In genomic region chr14:86961106-86961716, GRCh38 we compare ENCODE assay signal across 10 cellular contexts.
DNase-seq lines count a peak whose midpoint lies in the region; ATAC-seq, FAIRE-seq and TF ChIP-seq lines count a peak whose summit lies in the region.
"Had no signal": no experiment of that assay in that cellular context is flagged by ENCODE, and none has a peak within 500 bp of the region (broad histone marks: within the 10 kb centered on the region; RNA-seq: fewer than 3 reads in every experiment).

No MANE protein-coding gene starts in this region.

- H3K9me1 ChIP-seq in keratinocyte (ENCODE audit: control insufficient read depth, extremely low read depth, insufficient read depth, low read length): no peaks in the 10 kb centered on the region

- H3K9me2 ChIP-seq in OCI-LY7 (ENCODE audit: insufficient read depth, low read length): no peaks in the 10 kb centered on the region

- H3K9me3 ChIP-seq in Panc1 (ENCODE audit: control insufficient read depth, insufficient read depth, low read depth, low read length) (no peaks in the 10 kb centered on the region), keratinocyte (ENCODE audit: control insufficient read depth, low read depth, low read length) (no peaks in the 10 kb centered on the region), OCI-LY7 (ENCODE audit: low read length) (0 out of 2 replicates have a peak, but pooled peaks cover 4% of the 10 kb centered on the region)

- CTCF ChIA-PET in HEK293T (lab: Yijun Ruan, JAX): interaction anchor here (0.6 kb wide), 1 partner anchor 69 kb away, joined by 3 read pairs; no protein-coding TSS in a partner anchor
- CTCF ChIA-PET in Panc1 (lab: Charles Lee): no interaction called here
- CTCF ChIA-PET in OCI-LY7 (lab: Charles Lee; ENCODE audit: unreplicated experiment): no interaction called here

- H3K27ac ChIP-seq in Panc1 (ENCODE audit: low read length) (no peak overlapping the region), keratinocyte (ENCODE audit: control insufficient read depth, insufficient read depth, low read length) (no peak overlapping the region), OCI-LY7 (ENCODE audit: low read depth, low read length, poor library complexity, severe bottlenecking) (no peak overlapping the region)
- H3K27ac ChIP-seq: HL-60 had no signal

- TF ChIP-seq CTCF in Panc1 (IDR thresholded peaks at IDR 0.05) (peak; percentile 12; the same call in 1 of the 2 replicates), keratinocyte (optimal IDR thresholded peaks at IDR 0.05 in 1 of 3, IDR thresholded peaks at IDR 0.05 in 1 of 3, conservative IDR thresholded peaks at IDR 0.05 in 1 of 3; ENCODE audit: extremely low read depth in 1 of 3, insufficient read depth in 2 of 3, low read length in 3 of 3) (peak in 2 of 3 experiments; percentile 56 to 63), OCI-LY7 (conservative IDR thresholded peaks at IDR 0.05; ENCODE audit: low read length) (no peak)

- in situ Hi-C loops in Panc1 (cut with HindIII; ENCODE audit: low pct_unique_long_range_greater_than_20kb, low sequenced_read_pairs): no loop called here

- no peaks in the 10 kb centered on the region for H3K36me3 ChIP-seq in Panc1 (ENCODE audit: control insufficient read depth, insufficient read depth, low read length)
- no peaks in the 10 kb centered on the region for H3K36me3 ChIP-seq in keratinocyte (ENCODE audit: control insufficient read depth in 2 of 2, extremely low read depth in 1 of 2, insufficient read depth in 2 of 2, low read length in 2 of 2)
- H3K36me3 ChIP-seq in OCI-LY7 (ENCODE audit: insufficient read depth, low read length): no peaks in the 10 kb centered on the region

- H3K27me3 ChIP-seq in Panc1 (ENCODE audit: control insufficient read depth, insufficient read depth, low read length) (no peaks in the 10 kb centered on the region), keratinocyte (ENCODE audit: control insufficient read depth, extremely low read depth, insufficient read depth, low read length) (no peaks in the 10 kb centered on the region)

- BruUV-seq in Panc1 (replicated peaks; lab: Mats Ljungman, UMichigan) (no TSS peak), OCI-LY7 (replicated peaks; lab: Mats Ljungman, UMichigan) (no TSS peak)

- DNase-seq in GM03348 (ENCODE audit: low spot score) (peak; percentile 28), HEK293T (ENCODE audit: extremely low spot score) (peak; percentile 8), Panc1 (ENCODE audit: low read depth, low spot score) (no peak), keratinocyte (ENCODE audit: low read depth, low spot score) (peak; percentile 7), dedifferentiated amniotic fluid mesenchymal stem cell (ENCODE audit: extremely low spot score) (no peak), NCI-H1436 (lab: John Stamatoyannopoulos, UW) (no peak), OCI-LY7 (ENCODE audit: low spot score) (no peak)
- no peak for DNase-seq in activated T-cell treated with anti-CD3 and anti-CD28 coated beads, Interleukin-2, amount 50 U/mL, for 48 hours
- DNase-seq: stimulated activated CD4-positive, alpha-beta T cell treated with anti-CD3 and anti-CD28 coated beads, Interleukin-4, amount 100 ng/mL, for 24 hours had no signal

- H3K4me1 ChIP-seq in Panc1 (ENCODE audit: control insufficient read depth, insufficient read depth, low read length): no peaks in the 10 kb centered on the region
- H3K4me1 ChIP-seq in keratinocyte (ENCODE audit: control insufficient read depth, extremely low read depth, insufficient read depth, low read length): no peaks in the 10 kb centered on the region
- no peaks in the 10 kb centered on the region for H3K4me1 ChIP-seq in OCI-LY7 (ENCODE audit: insufficient read depth, low read length, poor library complexity, severe bottlenecking)

- intact Hi-C loops in Panc1 (cut with micrococcal nuclease; ENCODE audit: unreplicated experiment): no loop called here
- intact Hi-C loops in OCI-LY7 (cut with micrococcal nuclease; ENCODE audit: unreplicated experiment): no loop called here

- no peak for FAIRE-seq in keratinocyte (lab: Jason Lieb, UNC)

- no peak overlapping the region for H3K9ac ChIP-seq in keratinocyte (ENCODE audit: control insufficient read depth, extremely low read depth, insufficient read depth, low read length)

- H3K79me2 ChIP-seq in keratinocyte (ENCODE audit: control insufficient read depth, insufficient read depth, low read length) (no peaks in the 10 kb centered on the region), OCI-LY7 (ENCODE audit: insufficient read depth, low read depth, low read length) (no peaks in the 10 kb centered on the region)

- H2AFZ ChIP-seq in keratinocyte (ENCODE audit: control insufficient read depth, low read length) (no peak overlapping the region), OCI-LY7 (ENCODE audit: low read length) (no peak overlapping the region)

- H4K20me1 ChIP-seq in keratinocyte (ENCODE audit: control insufficient read depth, extremely low read depth, insufficient read depth, low read length) (no peaks in the 10 kb centered on the region), OCI-LY7 (ENCODE audit: insufficient read depth, low read length) (no peaks in the 10 kb centered on the region)

- dilution Hi-C loops in keratinocyte (cut with MboI; ENCODE audit: extremely low pct_ligation_motif_present, low sequenced_read_pairs): no loop called here

- ATAC-seq in Panc1: no peak

- no peak overlapping the region for H3K4me3 ChIP-seq in Panc1 (ENCODE audit: low read depth in 2 of 2, low read length in 2 of 2)
- no peak overlapping the region for H3K4me3 ChIP-seq in keratinocyte (ENCODE audit: control insufficient read depth in 2 of 3, extremely low read depth in 1 of 3, insufficient read depth in 2 of 3, low read depth in 1 of 3, low read length in 3 of 3)
- no peak overlapping the region for H3K4me3 ChIP-seq in OCI-LY7 (ENCODE audit: low read depth, low read length, poor library complexity, severe bottlenecking)

- no peak overlapping the region for H3K4me2 ChIP-seq in keratinocyte (ENCODE audit: control insufficient read depth, extremely low read depth, insufficient read depth, low read depth, low read length)
- no peak overlapping the region for H3K4me2 ChIP-seq in OCI-LY7 (ENCODE audit: low read length)

- POLR2A ChIA-PET in HEK293T (lab: Yijun Ruan, JAX) (no interaction called here), Panc1 (lab: Charles Lee) (no interaction called here), OCI-LY7 (lab: Charles Lee) (interaction anchor here (0.6 to 0.7 kb wide), 2 partner anchors 86 to 359 kb away, joined by 3 read pairs; no protein-coding TSS in a partner anchor)

TF ChIP-seq in HEK293T, 16 proteins besides CTCF, POLR2A, EP300 and RAD21:
- no peak for TF ChIP-seq ZNF384 (IDR thresholded peaks at IDR 0.05)
- no peak for TF ChIP-seq BHLHE40 (IDR thresholded peaks at IDR 0.05; ENCODE audit: borderline replicate concordance)
- no peak for TF ChIP-seq L3MBTL2 (conservative IDR thresholded peaks at IDR 0.05)
- no peak for TF ChIP-seq FOXM1 (IDR thresholded peaks at IDR 0.05; ENCODE audit: borderline replicate concordance)
- no peak for TF ChIP-seq SUZ12 (IDR thresholded peaks at IDR 0.05)
- TF ChIP-seq FOXA1 (IDR thresholded peaks at IDR 0.05): no peak
- no peak for TF ChIP-seq ELF4 (IDR thresholded peaks at IDR 0.05)
- no peak for TF ChIP-seq PKNOX1 (IDR thresholded peaks at IDR 0.05)
- TF ChIP-seq FOXK2 (IDR thresholded peaks at IDR 0.05): no peak
- TF ChIP-seq SP1 (IDR thresholded peaks at IDR 0.05): no peak
- TF ChIP-seq LEF1 (IDR thresholded peaks at IDR 0.05; ENCODE audit: borderline replicate concordance): no peak
- no peak for TF ChIP-seq CTBP1 (IDR thresholded peaks at IDR 0.05; ENCODE audit: borderline replicate concordance)
- TF ChIP-seq NFRKB (IDR thresholded peaks at IDR 0.05): no peak
- no peak for TF ChIP-seq TARDBP (IDR thresholded peaks at IDR 0.05)
- TF ChIP-seq HDGF (IDR thresholded peaks at IDR 0.05; ENCODE audit: borderline replicate concordance): no peak
- no peak for TF ChIP-seq ARNT (IDR thresholded peaks at IDR 0.05)

Comparison
In these comparisons a context has a peak if more than half of its experiments do, and no peak if none do; other contexts are left out.
1. DNase-seq: peak in GM03348 (single experiment), HEK293T (single experiment) and keratinocyte (single experiment); none in Panc1 (single experiment), dedifferentiated amniotic fluid mesenchymal stem cell (single experiment), NCI-H1436 (single experiment), OCI-LY7 (single experiment) and activated T-cell treated with anti-CD3 and anti-CD28 coated beads, Interleukin-2, amount 50 U/mL, for 48 hours (0 of 2).